ENCODE assay signal across 1 cellular context in genomic region chr7:149028346-149029109, GRCh38.
TF ChIP-seq lines count a peak whose summit lies in the region.

A gene with protein sequence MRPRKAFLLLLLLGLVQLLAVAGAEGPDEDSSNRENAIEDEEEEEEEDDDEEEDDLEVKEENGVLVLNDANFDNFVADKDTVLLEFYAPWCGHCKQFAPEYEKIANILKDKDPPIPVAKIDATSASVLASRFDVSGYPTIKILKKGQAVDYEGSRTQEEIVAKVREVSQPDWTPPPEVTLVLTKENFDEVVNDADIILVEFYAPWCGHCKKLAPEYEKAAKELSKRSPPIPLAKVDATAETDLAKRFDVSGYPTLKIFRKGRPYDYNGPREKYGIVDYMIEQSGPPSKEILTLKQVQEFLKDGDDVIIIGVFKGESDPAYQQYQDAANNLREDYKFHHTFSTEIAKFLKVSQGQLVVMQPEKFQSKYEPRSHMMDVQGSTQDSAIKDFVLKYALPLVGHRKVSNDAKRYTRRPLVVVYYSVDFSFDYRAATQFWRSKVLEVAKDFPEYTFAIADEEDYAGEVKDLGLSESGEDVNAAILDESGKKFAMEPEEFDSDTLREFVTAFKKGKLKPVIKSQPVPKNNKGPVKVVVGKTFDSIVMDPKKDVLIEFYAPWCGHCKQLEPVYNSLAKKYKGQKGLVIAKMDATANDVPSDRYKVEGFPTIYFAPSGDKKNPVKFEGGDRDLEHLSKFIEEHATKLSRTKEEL (minus strand): TSS chr7:149028505. CDS start chr7:149028408, 97 bp downstream.

TF ChIP-seq in HEK293, 187 proteins besides CTCF, POLR2A, EP300 and RAD21 (continued from another document and continues in another):
- TF ChIP-seq ZNF274 (IDR thresholded peaks at IDR 0.05; ENCODE audit: low read length) (no peak), ZNF274 (tag by site-specific recombination; IDR thresholded peaks at IDR 0.05; ENCODE audit: borderline replicate concordance) (no peak), ZNF549 (tag by site-specific recombination; IDR thresholded peaks at IDR 0.05) (no peak; the same call in 1 of the 2 replicates), ZNF514 (tag by site-specific recombination; IDR thresholded peaks at IDR 0.05) (no peak), ZBTB48 (tag by site-specific recombination; IDR thresholded peaks at IDR 0.05) (peak; percentile 97), SP2 (tag by site-specific recombination; IDR thresholded peaks at IDR 0.05) (peak; percentile 98), ZNF76 (tag by site-specific recombination; IDR thresholded peaks at IDR 0.05; ENCODE audit: borderline replicate concordance, low read depth) (no peak), ZNF341 (tag by site-specific recombination; IDR thresholded peaks at IDR 0.05; ENCODE audit: low read depth) (0 out of 2 replicates have a peak, but pooled peaks have one; percentile 27), PRDM2 (tag by site-specific recombination; IDR thresholded peaks at IDR 0.05; ENCODE audit: borderline replicate concordance) (no peak), ZNF768 (tag by site-specific recombination; IDR thresholded peaks at IDR 0.05) (no peak), ZNF658 (tag by site-specific recombination; IDR thresholded peaks at IDR 0.05) (no peak), GLI2 (tag by site-specific recombination; IDR thresholded peaks at IDR 0.05; ENCODE audit: borderline replicate concordance, low read depth) (no peak), ZNF16 (tag by site-specific recombination; IDR thresholded peaks at IDR 0.05; ENCODE audit: low read depth) (no peak), ZNF558 (tag by site-specific recombination; IDR thresholded peaks at IDR 0.05) (no peak), ZFP3 (tag by site-specific recombination; IDR thresholded peaks at IDR 0.05; ENCODE audit: low read depth) (no peak), ZNF146 (tag by site-specific recombination; IDR thresholded peaks at IDR 0.05) (no peak), ZNF280C (tag by site-specific recombination; IDR thresholded peaks at IDR 0.05) (no peak), ZNF112 (tag by site-specific recombination; IDR thresholded peaks at IDR 0.05) (no peak), ZNF248 (tag by site-specific recombination; IDR thresholded peaks at IDR 0.05) (no peak), ZBTB10 (tag by site-specific recombination; IDR thresholded peaks at IDR 0.05) (peak; percentile 58; the same call in 1 of the 2 replicates), ZBTB8A (tag by site-specific recombination; IDR thresholded peaks at IDR 0.05) (peak; percentile 84), ZBTB17 (tag by site-specific recombination; IDR thresholded peaks at IDR 0.05) (peak; percentile 97)
- TF ChIP-seq, protein P1, sequence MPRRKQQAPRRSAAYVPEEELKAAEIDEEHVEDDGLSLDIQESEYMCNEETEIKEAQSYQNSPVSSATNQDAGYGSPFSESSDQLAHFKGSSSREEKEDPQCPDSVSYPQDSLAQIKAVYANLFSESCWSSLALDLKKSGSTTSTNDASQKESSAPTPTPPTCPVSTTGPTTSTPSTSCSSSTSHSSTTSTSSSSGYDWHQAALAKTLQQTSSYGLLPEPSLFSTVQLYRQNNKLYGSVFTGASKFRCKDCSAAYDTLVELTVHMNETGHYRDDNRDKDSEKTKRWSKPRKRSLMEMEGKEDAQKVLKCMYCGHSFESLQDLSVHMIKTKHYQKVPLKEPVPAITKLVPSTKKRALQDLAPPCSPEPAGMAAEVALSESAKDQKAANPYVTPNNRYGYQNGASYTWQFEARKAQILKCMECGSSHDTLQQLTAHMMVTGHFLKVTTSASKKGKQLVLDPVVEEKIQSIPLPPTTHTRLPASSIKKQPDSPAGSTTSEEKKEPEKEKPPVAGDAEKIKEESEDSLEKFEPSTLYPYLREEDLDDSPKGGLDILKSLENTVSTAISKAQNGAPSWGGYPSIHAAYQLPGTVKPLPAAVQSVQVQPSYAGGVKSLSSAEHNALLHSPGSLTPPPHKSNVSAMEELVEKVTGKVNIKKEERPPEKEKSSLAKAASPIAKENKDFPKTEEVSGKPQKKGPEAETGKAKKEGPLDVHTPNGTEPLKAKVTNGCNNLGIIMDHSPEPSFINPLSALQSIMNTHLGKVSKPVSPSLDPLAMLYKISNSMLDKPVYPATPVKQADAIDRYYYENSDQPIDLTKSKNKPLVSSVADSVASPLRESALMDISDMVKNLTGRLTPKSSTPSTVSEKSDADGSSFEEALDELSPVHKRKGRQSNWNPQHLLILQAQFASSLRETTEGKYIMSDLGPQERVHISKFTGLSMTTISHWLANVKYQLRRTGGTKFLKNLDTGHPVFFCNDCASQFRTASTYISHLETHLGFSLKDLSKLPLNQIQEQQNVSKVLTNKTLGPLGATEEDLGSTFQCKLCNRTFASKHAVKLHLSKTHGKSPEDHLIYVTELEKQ (tag by site-specific recombination; IDR thresholded peaks at IDR 0.05; ENCODE audit: borderline replicate concordance) = no peak
- TF ChIP-seq, protein P2, sequence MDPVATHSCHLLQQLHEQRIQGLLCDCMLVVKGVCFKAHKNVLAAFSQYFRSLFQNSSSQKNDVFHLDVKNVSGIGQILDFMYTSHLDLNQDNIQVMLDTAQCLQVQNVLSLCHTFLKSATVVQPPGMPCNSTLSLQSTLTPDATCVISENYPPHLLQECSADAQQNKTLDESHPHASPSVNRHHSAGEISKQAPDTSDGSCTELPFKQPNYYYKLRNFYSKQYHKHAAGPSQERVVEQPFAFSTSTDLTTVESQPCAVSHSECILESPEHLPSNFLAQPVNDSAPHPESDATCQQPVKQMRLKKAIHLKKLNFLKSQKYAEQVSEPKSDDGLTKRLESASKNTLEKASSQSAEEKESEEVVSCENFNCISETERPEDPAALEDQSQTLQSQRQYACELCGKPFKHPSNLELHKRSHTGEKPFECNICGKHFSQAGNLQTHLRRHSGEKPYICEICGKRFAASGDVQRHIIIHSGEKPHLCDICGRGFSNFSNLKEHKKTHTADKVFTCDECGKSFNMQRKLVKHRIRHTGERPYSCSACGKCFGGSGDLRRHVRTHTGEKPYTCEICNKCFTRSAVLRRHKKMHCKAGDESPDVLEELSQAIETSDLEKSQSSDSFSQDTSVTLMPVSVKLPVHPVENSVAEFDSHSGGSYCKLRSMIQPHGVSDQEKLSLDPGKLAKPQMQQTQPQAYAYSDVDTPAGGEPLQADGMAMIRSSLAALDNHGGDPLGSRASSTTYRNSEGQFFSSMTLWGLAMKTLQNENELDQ (tag by site-specific recombination; IDR thresholded peaks at IDR 0.05; ENCODE audit: low read depth) = no peak
- TF ChIP-seq, protein P3, sequence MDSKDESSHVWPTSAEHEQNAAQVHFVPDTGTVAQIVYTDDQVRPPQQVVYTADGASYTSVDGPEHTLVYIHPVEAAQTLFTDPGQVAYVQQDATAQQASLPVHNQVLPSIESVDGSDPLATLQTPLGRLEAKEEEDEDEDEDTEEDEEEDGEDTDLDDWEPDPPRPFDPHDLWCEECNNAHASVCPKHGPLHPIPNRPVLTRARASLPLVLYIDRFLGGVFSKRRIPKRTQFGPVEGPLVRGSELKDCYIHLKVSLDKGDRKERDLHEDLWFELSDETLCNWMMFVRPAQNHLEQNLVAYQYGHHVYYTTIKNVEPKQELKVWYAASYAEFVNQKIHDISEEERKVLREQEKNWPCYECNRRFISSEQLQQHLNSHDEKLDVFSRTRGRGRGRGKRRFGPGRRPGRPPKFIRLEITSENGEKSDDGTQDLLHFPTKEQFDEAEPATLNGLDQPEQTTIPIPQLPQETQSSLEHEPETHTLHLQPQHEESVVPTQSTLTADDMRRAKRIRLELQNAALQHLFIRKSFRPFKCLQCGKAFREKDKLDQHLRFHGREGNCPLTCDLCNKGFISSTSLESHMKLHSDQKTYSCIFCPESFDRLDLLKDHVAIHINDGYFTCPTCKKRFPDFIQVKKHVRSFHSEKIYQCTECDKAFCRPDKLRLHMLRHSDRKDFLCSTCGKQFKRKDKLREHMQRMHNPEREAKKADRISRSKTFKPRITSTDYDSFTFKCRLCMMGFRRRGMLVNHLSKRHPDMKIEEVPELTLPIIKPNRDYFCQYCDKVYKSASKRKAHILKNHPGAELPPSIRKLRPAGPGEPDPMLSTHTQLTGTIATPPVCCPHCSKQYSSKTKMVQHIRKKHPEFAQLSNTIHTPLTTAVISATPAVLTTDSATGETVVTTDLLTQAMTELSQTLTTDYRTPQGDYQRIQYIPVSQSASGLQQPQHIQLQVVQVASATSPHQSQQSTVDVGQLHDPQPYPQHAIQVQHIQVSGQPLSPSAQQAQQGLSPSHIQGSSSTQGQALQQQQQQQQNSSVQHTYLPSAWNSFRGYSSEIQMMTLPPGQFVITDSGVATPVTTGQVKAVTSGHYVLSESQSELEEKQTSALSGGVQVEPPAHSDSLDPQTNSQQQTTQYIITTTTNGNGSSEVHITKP (tag by site-specific recombination; IDR thresholded peaks at IDR 0.05) = peak; percentile 79
